In the genomic region with DNA sequence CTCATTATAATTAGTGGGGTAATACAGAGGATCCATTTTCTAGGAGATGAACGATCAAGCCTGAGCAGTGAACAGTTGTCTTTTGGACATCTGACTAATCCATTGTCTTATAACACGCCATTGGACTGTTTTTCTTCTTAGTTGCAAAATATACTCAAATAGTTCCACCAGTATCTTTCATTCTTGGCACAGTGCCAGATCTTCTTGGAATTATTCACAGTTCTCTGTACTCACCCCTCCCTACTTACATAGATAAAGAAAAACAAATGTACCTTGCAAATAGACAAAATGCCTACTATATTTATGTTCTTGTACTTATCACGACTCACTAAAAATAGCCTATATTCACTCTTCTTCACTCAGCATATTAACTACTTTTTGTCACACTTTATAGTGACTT, we compare ENCODE assay signal across 1 cellular context.
TF ChIP-seq lines count a peak whose summit lies in the region.

No MANE protein-coding gene starts in this region.

TF ChIP-seq in GM23338, 12 proteins besides CTCF, POLR2A, EP300 and RAD21 (continued from another document):
- TF ChIP-seq, protein P1, sequence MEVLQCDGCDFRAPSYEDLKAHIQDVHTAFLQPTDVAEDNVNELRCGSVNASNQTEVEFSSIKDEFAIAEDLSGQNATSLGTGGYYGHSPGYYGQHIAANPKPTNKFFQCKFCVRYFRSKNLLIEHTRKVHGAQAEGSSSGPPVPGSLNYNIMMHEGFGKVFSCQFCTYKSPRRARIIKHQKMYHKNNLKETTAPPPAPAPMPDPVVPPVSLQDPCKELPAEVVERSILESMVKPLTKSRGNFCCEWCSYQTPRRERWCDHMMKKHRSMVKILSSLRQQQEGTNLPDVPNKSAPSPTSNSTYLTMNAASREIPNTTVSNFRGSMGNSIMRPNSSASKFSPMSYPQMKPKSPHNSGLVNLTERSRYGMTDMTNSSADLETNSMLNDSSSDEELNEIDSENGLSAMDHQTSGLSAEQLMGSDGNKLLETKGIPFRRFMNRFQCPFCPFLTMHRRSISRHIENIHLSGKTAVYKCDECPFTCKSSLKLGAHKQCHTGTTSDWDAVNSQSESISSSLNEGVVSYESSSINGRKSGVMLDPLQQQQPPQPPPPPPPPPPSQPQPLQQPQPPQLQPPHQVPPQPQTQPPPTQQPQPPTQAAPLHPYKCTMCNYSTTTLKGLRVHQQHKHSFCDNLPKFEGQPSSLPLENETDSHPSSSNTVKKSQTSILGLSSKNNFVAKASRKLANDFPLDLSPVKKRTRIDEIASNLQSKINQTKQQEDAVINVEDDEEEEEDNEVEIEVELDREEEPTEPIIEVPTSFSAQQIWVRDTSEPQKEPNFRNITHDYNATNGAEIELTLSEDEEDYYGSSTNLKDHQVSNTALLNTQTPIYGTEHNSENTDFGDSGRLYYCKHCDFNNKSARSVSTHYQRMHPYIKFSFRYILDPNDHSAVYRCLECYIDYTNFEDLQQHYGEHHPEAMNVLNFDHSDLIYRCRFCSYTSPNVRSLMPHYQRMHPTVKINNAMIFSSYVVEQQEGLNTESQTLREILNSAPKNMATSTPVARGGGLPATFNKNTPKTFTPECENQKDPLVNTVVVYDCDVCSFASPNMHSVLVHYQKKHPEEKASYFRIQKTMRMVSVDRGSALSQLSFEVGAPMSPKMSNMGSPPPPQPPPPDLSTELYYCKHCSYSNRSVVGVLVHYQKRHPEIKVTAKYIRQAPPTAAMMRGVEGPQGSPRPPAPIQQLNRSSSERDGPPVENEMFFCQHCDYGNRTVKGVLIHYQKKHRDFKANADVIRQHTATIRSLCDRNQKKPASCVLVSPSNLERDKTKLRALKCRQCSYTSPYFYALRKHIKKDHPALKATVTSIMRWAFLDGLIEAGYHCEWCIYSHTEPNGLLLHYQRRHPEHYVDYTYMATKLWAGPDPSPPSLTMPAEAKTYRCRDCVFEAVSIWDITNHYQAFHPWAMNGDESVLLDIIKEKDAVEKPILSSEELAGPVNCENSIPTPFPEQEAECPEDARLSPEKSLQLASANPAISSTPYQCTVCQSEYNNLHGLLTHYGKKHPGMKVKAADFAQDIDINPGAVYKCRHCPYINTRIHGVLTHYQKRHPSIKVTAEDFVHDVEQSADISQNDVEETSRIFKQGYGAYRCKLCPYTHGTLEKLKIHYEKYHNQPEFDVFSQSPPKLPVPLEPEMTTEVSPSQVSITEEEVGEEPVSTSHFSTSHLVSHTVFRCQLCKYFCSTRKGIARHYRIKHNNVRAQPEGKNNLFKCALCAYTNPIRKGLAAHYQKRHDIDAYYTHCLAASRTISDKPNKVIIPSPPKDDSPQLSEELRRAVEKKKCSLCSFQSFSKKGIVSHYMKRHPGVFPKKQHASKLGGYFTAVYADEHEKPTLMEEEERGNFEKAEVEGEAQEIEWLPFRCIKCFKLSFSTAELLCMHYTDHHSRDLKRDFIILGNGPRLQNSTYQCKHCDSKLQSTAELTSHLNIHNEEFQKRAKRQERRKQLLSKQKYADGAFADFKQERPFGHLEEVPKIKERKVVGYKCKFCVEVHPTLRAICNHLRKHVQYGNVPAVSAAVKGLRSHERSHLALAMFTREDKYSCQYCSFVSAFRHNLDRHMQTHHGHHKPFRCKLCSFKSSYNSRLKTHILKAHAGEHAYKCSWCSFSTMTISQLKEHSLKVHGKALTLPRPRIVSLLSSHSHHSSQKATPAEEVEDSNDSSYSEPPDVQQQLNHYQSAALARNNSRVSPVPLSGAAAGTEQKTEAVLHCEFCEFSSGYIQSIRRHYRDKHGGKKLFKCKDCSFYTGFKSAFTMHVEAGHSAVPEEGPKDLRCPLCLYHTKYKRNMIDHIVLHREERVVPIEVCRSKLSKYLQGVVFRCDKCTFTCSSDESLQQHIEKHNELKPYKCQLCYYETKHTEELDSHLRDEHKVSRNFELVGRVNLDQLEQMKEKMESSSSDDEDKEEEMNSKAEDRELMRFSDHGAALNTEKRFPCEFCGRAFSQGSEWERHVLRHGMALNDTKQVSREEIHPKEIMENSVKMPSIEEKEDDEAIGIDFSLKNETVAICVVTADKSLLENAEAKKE (CRISPR knock-in tag; IDR thresholded peaks at IDR 0.05) = no peak
- no peak for TF ChIP-seq REST (IDR thresholded peaks at IDR 0.05; ENCODE audit: unreplicated experiment)
- no peak for TF ChIP-seq STAT1 (IDR thresholded peaks at IDR 0.05; ENCODE audit: unreplicated experiment)
- no peak for TF ChIP-seq ZNF331 (CRISPR knock-in tag; IDR thresholded peaks at IDR 0.05; ENCODE audit: low read depth)
- no peak for TF ChIP-seq ZNF114 (CRISPR knock-in tag; IDR thresholded peaks at IDR 0.05)
- TF ChIP-seq NANOG (IDR thresholded peaks at IDR 0.05; ENCODE audit: borderline replicate concordance) = no peak
- no peak for TF ChIP-seq POLR2AphosphoS5 (IDR thresholded peaks at IDR 0.05; ENCODE audit: low read depth)
- no peak for TF ChIP-seq ETS1 (IDR thresholded peaks at IDR 0.05)
- no peak for TF ChIP-seq EZH2phosphoT487 (IDR thresholded peaks at IDR 0.05; ENCODE audit: unreplicated experiment)
- TF ChIP-seq JUNB (IDR thresholded peaks at IDR 0.05; ENCODE audit: unreplicated experiment) = no peak
- TF ChIP-seq EZH2 (IDR thresholded peaks at IDR 0.05; ENCODE audit: low read depth, unreplicated experiment) = no peak
TF ChIP-seq in GM23338: peak in this region for 0.
